ENCODE assay signal across 14 cellular contexts in genomic region chr19:2176336-2176994, GRCh38. TPM values are rescaled to one million over a fixed set of nuclear protein-coding genes. Genes with fewer than 3 reads are reported as not detected.
A peak's percentile ranks its signal among the peaks of the same experiment; 100 is the strongest.
DNase-seq lines count a peak whose midpoint lies in the region; ATAC-seq, FAIRE-seq and TF ChIP-seq lines count a peak whose summit lies in the region.
"Had no signal": no experiment of that assay in that cellular context is flagged by ENCODE, and none has a peak within 500 bp of the region (broad histone marks: within the 10 kb centered on the region; RNA-seq: fewer than 3 reads in every experiment).

No MANE protein-coding gene starts in this region.

- FAIRE-seq in bronchial epithelial cell (lab: Jason Lieb, UNC): no peak
- peak; percentile 26 for FAIRE-seq in keratinocyte (lab: Jason Lieb, UNC)

- H3K9ac ChIP-seq in NT2/D1 (ENCODE audit: insufficient read length, low read depth) (peak overlapping the region; percentile 8), keratinocyte (ENCODE audit: control insufficient read depth, extremely low read depth, insufficient read depth, low read length) (peak overlapping the region; percentile 43), skeletal muscle tissue (ENCODE audit: low read depth in 1 of 3, low read length in 3 of 3) (peak overlapping the region; percentile 57 to 81 (median 76))

- no peaks in the 10 kb centered on the region for H3K27me3 ChIP-seq in NT2/D1 (ENCODE audit: insufficient read depth, insufficient read length)
- H3K27me3 ChIP-seq in bronchial epithelial cell (ENCODE audit: control insufficient read depth, insufficient read depth, low read length): no peaks in the 10 kb centered on the region
- no peaks in the 10 kb centered on the region for H3K27me3 ChIP-seq in keratinocyte (ENCODE audit: control insufficient read depth, extremely low read depth, insufficient read depth, low read length)
- H3K27me3 ChIP-seq in skeletal muscle tissue (ENCODE audit: control insufficient read depth in 3 of 3, insufficient read depth in 3 of 3, low read length in 3 of 3): no peaks in the 10 kb centered on the region
- H3K27me3 ChIP-seq: BE2C had no signal

- peaks cover 34% of the 10 kb centered on the region for H4K20me1 ChIP-seq in keratinocyte (ENCODE audit: control insufficient read depth, extremely low read depth, insufficient read depth, low read length)

- peak overlapping the region; percentile 19 for H3K27ac ChIP-seq in keratinocyte (ENCODE audit: control insufficient read depth, insufficient read depth, low read length)
- peak overlapping the region; percentile 92 for H3K27ac ChIP-seq in skeletal muscle tissue (ENCODE audit: low read depth, low read length)
- H3K27ac ChIP-seq: PC-9 had no signal

- H3K4me1 ChIP-seq in NT2/D1 (ENCODE audit: insufficient read depth, insufficient read length) (peaks cover 29% of the 10 kb centered on the region), keratinocyte (ENCODE audit: control insufficient read depth, extremely low read depth, insufficient read depth, low read length) (peaks cover 11% of the 10 kb centered on the region), skeletal muscle tissue (ENCODE audit: control insufficient read depth in 3 of 3, insufficient read depth in 3 of 3, low read length in 3 of 3) (peaks cover 47 to 76% (median 63%) of the 10 kb centered on the region in 3 donors)

- no peak overlapping the region for H3K4me3 ChIP-seq in NT2/D1 (ENCODE audit: insufficient read length, low read depth)
- no peak overlapping the region for H3K4me3 ChIP-seq in bronchial epithelial cell (ENCODE audit: low read depth, low read length)
- H3K4me3 ChIP-seq in keratinocyte (ENCODE audit: control insufficient read depth in 2 of 3, extremely low read depth in 1 of 3, insufficient read depth in 2 of 3, low read depth in 1 of 3, low read length in 3 of 3): no peak overlapping the region
- peak overlapping the region; percentile 27 to 57 (median 35) for H3K4me3 ChIP-seq in skeletal muscle tissue (ENCODE audit: low read length in 3 of 3)
- H3K4me3 ChIP-seq: PC-9 had no signal

- H3K79me2 ChIP-seq in keratinocyte (ENCODE audit: control insufficient read depth, insufficient read depth, low read length): peaks cover 87% of the 10 kb centered on the region

- no peak overlapping the region for H2AFZ ChIP-seq in keratinocyte (ENCODE audit: control insufficient read depth, low read length)
- H2AFZ ChIP-seq: PC-9 had no signal

- no peak for DNase-seq in NT2/D1 (ENCODE audit: low read depth, low spot score)
- DNase-seq in bronchial epithelial cell (ENCODE audit: low read depth): peak; percentile 65
- DNase-seq in keratinocyte (ENCODE audit: low read depth, low spot score): no peak
- no peak for DNase-seq in cerebellum (ENCODE audit: low spot score)
- no peak for DNase-seq in activated CD4-positive, alpha-beta T cell treated with anti-CD3 and anti-CD28 coated beads for 4 hours
- no peak for DNase-seq in SKM-1 (lab: John Stamatoyannopoulos, UW; ENCODE audit: unreplicated experiment)
- DNase-seq: BE2C, DMS53, mesendoderm, NCI-H1436, NCI-H524 treated with DMSO at 0.1 percent for 48 hours had no signal

- peak overlapping the region; percentile 13 for H3K4me2 ChIP-seq in keratinocyte (ENCODE audit: control insufficient read depth, extremely low read depth, insufficient read depth, low read depth, low read length)
- H3K4me2 ChIP-seq: PC-9 had no signal

- H3K9me3 ChIP-seq in NT2/D1 (ENCODE audit: insufficient read depth, low read length) (no peaks in the 10 kb centered on the region), keratinocyte (ENCODE audit: control insufficient read depth, low read depth, low read length) (no peaks in the 10 kb centered on the region), skeletal muscle tissue (ENCODE audit: control insufficient read depth in 3 of 3, low read length in 3 of 3) (no peaks in the 10 kb centered on the region)
- H3K9me3 ChIP-seq: BE2C had no signal

- peaks cover 43% of the 10 kb centered on the region for H3K36me3 ChIP-seq in NT2/D1 (ENCODE audit: insufficient read depth, insufficient read length, low read length)
- peaks cover 7% of the 10 kb centered on the region for H3K36me3 ChIP-seq in bronchial epithelial cell (ENCODE audit: control insufficient read depth, insufficient read depth, low read length)
- peaks cover 2 to 9% of the 10 kb centered on the region in 2 experiments for H3K36me3 ChIP-seq in keratinocyte (ENCODE audit: control insufficient read depth in 2 of 2, extremely low read depth in 1 of 2, insufficient read depth in 2 of 2, low read length in 2 of 2)
- peaks cover 0 to 10% (median 2%) of the 10 kb centered on the region in 3 donors for H3K36me3 ChIP-seq in skeletal muscle tissue (ENCODE audit: control insufficient read depth in 3 of 3, insufficient read depth in 3 of 3, low read length in 3 of 3)

- ATAC-seq in GM18867 (IDR thresholded peaks at IDR 0.05; ENCODE audit: unreplicated experiment): no peak

- dilution Hi-C loops in keratinocyte (cut with MboI; ENCODE audit: extremely low pct_ligation_motif_present, low sequenced_read_pairs): no loop called here

- TF ChIP-seq CTCF in bronchial epithelial cell (IDR thresholded peaks at IDR 0.05; ENCODE audit: insufficient read depth, low read length, severe bottlenecking) (no peak), keratinocyte (optimal IDR thresholded peaks at IDR 0.05 in 1 of 3, IDR thresholded peaks at IDR 0.05 in 1 of 3, conservative IDR thresholded peaks at IDR 0.05 in 1 of 3; ENCODE audit: extremely low read depth in 1 of 3, insufficient read depth in 2 of 3, low read length in 3 of 3) (no peak)

- H3K9me1 ChIP-seq in keratinocyte (ENCODE audit: control insufficient read depth, extremely low read depth, insufficient read depth, low read length): peaks cover 4% of the 10 kb centered on the region

RNA-seq across cellular contexts. Expression of gene DOT1L, which starts 12.7 kb away (rescaled TPM):
- total RNA-seq in bronchial epithelial cell: 3.7 and 5.2 TPM in 2 replicates
- polyA plus RNA-seq in keratinocyte: 3.0 to 4.6 TPM (median 3.3 TPM) in 3 replicates
- 14.9 TPM for polyA plus RNA-seq in keratinocyte (2011; ENCODE audit: low read depth)
- 2.0 and 3.4 TPM in 2 replicates for polyA plus RNA-seq in keratinocyte (2011; cell fraction: cytosol; rRNA removed)
- polyA plus RNA-seq in keratinocyte (2011; cell fraction: nucleus; rRNA removed): 7.6 and 9.5 TPM in 2 replicates
- polyA plus RNA-seq in keratinocyte (2012; ENCODE audit: low replicate concordance): 6.4 and 6.8 TPM in 2 replicates
- polyA minus RNA-seq in keratinocyte: 6.0 to 24.1 TPM (median 7.4 TPM) in 3 replicates
- 5.9 TPM for polyA minus RNA-seq in keratinocyte (2011; cell fraction: cytosol; rRNA and poly(A)+ RNA removed)
- 8.8 and 10.9 TPM in 2 replicates for polyA minus RNA-seq in keratinocyte (2011; cell fraction: nucleus; rRNA and poly(A)+ RNA removed)
- 5.7 TPM for total RNA-seq in skeletal muscle tissue
- 12.0 TPM for total RNA-seq in cerebellum

RNA-seq across cellular contexts. Expression of gene AP3D1, which starts 25.1 kb away (rescaled TPM):
- total RNA-seq in bronchial epithelial cell (72.1 and 78.3 TPM in 2 replicates), skeletal muscle tissue (33.4 TPM), cerebellum (56.6 TPM)
- 51.1 to 108 TPM (median 56.1 TPM) in 3 replicates for polyA plus RNA-seq in keratinocyte
- polyA plus RNA-seq in keratinocyte (2011; ENCODE audit: low read depth): 61.5 TPM
- 89.9 and 126 TPM in 2 replicates for polyA plus RNA-seq in keratinocyte (2011; cell fraction: cytosol; rRNA removed)
- 163 and 205 TPM in 2 replicates for polyA plus RNA-seq in keratinocyte (2011; cell fraction: nucleus; rRNA removed)
- 66.6 and 121 TPM in 2 replicates for polyA plus RNA-seq in keratinocyte (2012; ENCODE audit: low replicate concordance)
- 113 to 554 TPM (median 119 TPM) in 3 replicates for polyA minus RNA-seq in keratinocyte
- 91.5 TPM for polyA minus RNA-seq in keratinocyte (2011; cell fraction: cytosol; rRNA and poly(A)+ RNA removed)
- 90.5 and 127 TPM in 2 replicates for polyA minus RNA-seq in keratinocyte (2011; cell fraction: nucleus; rRNA and poly(A)+ RNA removed)

RNA-seq across cellular contexts. Expression of gene PLEKHJ1, which starts 59.7 kb away (rescaled TPM):
- total RNA-seq in bronchial epithelial cell (49.3 and 59.8 TPM in 2 replicates), skeletal muscle tissue (63.2 TPM), cerebellum (28.1 TPM)
- 36.8 to 53.1 TPM (median 46.8 TPM) in 3 replicates for polyA plus RNA-seq in keratinocyte
- polyA plus RNA-seq in keratinocyte (2011; ENCODE audit: low read depth): 25.8 TPM
- 23.6 and 46.0 TPM in 2 replicates for polyA plus RNA-seq in keratinocyte (2011; cell fraction: cytosol; rRNA removed)
- polyA plus RNA-seq in keratinocyte (2011; cell fraction: nucleus; rRNA removed): 64.9 and 73.8 TPM in 2 replicates
- 34.3 and 44.2 TPM in 2 replicates for polyA plus RNA-seq in keratinocyte (2012; ENCODE audit: low replicate concordance)
- polyA minus RNA-seq in keratinocyte: 16.2 to 34.2 TPM (median 19.7 TPM) in 3 replicates
- 25.3 TPM for polyA minus RNA-seq in keratinocyte (2011; cell fraction: cytosol; rRNA and poly(A)+ RNA removed)
- 15.6 and 19.9 TPM in 2 replicates for polyA minus RNA-seq in keratinocyte (2011; cell fraction: nucleus; rRNA and poly(A)+ RNA removed)

Comparison
In these comparisons a context has a peak if more than half of its experiments do, and no peak if none do; other contexts are left out.
1. H3K4me3 ChIP-seq: peak in skeletal muscle tissue (3 of 3); none in NT2/D1 (single experiment), bronchial epithelial cell (single experiment) and keratinocyte (0 of 3).
2. H3K9ac ChIP-seq: peak in every context shown above with its lines; median percentile 76 in skeletal muscle tissue; 43 in keratinocyte; 8 in NT2/D1.